ENCODE assay signal across 1 cellular context in genomic region chr1:86760199-86760598, GRCh38.
TF ChIP-seq lines count a peak whose summit lies in the region.

No MANE protein-coding gene starts in this region.

TF ChIP-seq in HEK293, 187 proteins besides CTCF, POLR2A, EP300 and RAD21 (continued from another document):
- TF ChIP-seq ZNF660 (tag by site-specific recombination; IDR thresholded peaks at IDR 0.05) (no peak), ZNF473 (tag by site-specific recombination; IDR thresholded peaks at IDR 0.05) (no peak), MYNN (tag by site-specific recombination; IDR thresholded peaks at IDR 0.05; ENCODE audit: borderline replicate concordance) (no peak), ZNF391 (tag by site-specific recombination; IDR thresholded peaks at IDR 0.05; ENCODE audit: borderline replicate concordance, low read depth) (no peak), ZNF114 (tag by site-specific recombination; IDR thresholded peaks at IDR 0.05) (no peak), ZFP69B (tag by site-specific recombination; IDR thresholded peaks at IDR 0.05) (no peak), ZNF501 (tag by site-specific recombination; IDR thresholded peaks at IDR 0.05) (no peak), ZNF416 (tag by site-specific recombination; IDR thresholded peaks at IDR 0.05) (no peak)
- TF ChIP-seq, protein P1, sequence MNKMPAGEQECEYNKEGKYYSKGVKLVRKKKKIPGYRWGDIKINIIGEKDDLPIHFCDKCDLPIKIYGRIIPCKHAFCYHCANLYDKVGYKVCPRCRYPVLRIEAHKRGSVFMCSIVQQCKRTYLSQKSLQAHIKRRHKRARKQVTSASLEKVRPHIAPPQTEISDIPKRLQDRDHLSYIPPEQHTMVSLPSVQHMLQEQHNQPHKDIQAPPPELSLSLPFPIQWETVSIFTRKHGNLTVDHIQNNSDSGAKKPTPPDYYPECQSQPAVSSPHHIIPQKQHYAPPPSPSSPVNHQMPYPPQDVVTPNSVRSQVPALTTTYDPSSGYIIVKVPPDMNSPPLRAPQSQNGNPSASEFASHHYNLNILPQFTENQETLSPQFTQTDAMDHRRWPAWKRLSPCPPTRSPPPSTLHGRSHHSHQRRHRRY (tag by site-specific recombination; IDR thresholded peaks at IDR 0.05) = no peak
